Comparison of ENCODE assay signal across 22 cellular contexts in genomic region chr2:131067465-131067864, GRCh38.
"Had no signal": no experiment of that assay in that cellular context is flagged by ENCODE, and none has a peak within 500 bp of the region (broad histone marks: within the 10 kb centered on the region; RNA-seq: fewer than 3 reads in every experiment).

No MANE protein-coding gene starts in this region.

- H3K27ac ChIP-seq: gastroesophageal sphincter, hepatocyte, pancreas, prostate gland, sigmoid colon, upper lobe of left lung, vagina had no signal

- H3K27me3 Mint-ChIP-seq: activated CD4-positive, alpha-beta memory T cell treated with anti-CD3 and anti-CD28 coated beads, Interleukin-2, amount 10 ng/mL, durations not matched to agents 7 days and 5 days; activated CD4-positive, alpha-beta T cell treated with anti-CD3 and anti-CD28 coated beads, Interleukin-2, amount 10 ng/mL, durations not matched to agents 24 days and 14 days; activated naive CD4-positive, alpha-beta T cell treated with anti-CD3 and anti-CD28 coated beads, Interleukin-2, amount 50 U/mL, for 24 hours; activated naive CD8-positive, alpha-beta T cell treated with anti-CD3 and anti-CD28 coated beads, Interleukin-2, amount 50 U/mL, for 24 hours; stimulated activated memory B cell treated with anti-CD40 and anti-IgM and Interleukin-4, amounts not matched to agents 10 μg/mL and 1 μg/mL and 100 μg/mL, for 72 hours; stimulated activated naive CD8-positive, alpha-beta T cell treated with anti-CD3 and anti-CD28 coated beads, Interleukin-15, amount 100 ng/mL, for 72 hours had no signal

- H2AFZ ChIP-seq: hepatocyte had no signal

- H3K9me3 ChIP-seq: gastroesophageal sphincter, pancreas, prostate gland, sigmoid colon, upper lobe of left lung, vagina had no signal

- H3K4me3 ChIP-seq: gastroesophageal sphincter, hepatocyte, pancreas, prostate gland, sigmoid colon, upper lobe of left lung, vagina had no signal

- H3K36me3 ChIP-seq: prostate gland had no signal

- H3K4me2 ChIP-seq: hepatocyte had no signal

- H3K27ac Mint-ChIP-seq: activated CD4-positive, alpha-beta memory T cell treated with anti-CD3 and anti-CD28 coated beads, Interleukin-2, amount 10 ng/mL, durations not matched to agents 7 days and 5 days; activated CD4-positive, alpha-beta T cell treated with anti-CD3 and anti-CD28 coated beads, Interleukin-2, amount 10 ng/mL, durations not matched to agents 24 days and 14 days; activated naive CD4-positive, alpha-beta T cell treated with anti-CD3 and anti-CD28 coated beads, Interleukin-2, amount 50 U/mL, for 24 hours; activated naive CD8-positive, alpha-beta T cell treated with anti-CD3 and anti-CD28 coated beads, Interleukin-2, amount 50 U/mL, for 24 hours; activated T-helper 2 cell treated with anti-CD3 and anti-CD28 coated beads, Interferon-gamma antibody, Interleukin-2, Interleukin-4, amounts not matched to agents 10 μg/mL and 5 μg/mL and 100 μg/mL, durations not matched to agents 14 hours and 24 hours and 36 hours; stimulated activated memory B cell treated with anti-CD40 and anti-IgM and Interleukin-4, amounts not matched to agents 10 μg/mL and 1 μg/mL and 100 μg/mL, for 72 hours had no signal

- H3K27me3 ChIP-seq: gastroesophageal sphincter, hepatocyte, pancreas, sigmoid colon, upper lobe of left lung, vagina had no signal

- H3K4me3 Mint-ChIP-seq: activated CD4-positive, alpha-beta memory T cell treated with anti-CD3 and anti-CD28 coated beads, Interleukin-2, amount 10 ng/mL, durations not matched to agents 7 days and 5 days; activated CD4-positive, alpha-beta T cell treated with anti-CD3 and anti-CD28 coated beads, Interleukin-2, amount 10 ng/mL, durations not matched to agents 24 days and 14 days; activated naive CD4-positive, alpha-beta T cell treated with anti-CD3 and anti-CD28 coated beads, Interleukin-2, amount 50 U/mL, for 24 hours; activated naive CD8-positive, alpha-beta T cell treated with anti-CD3 and anti-CD28 coated beads, Interleukin-2, amount 50 U/mL, for 24 hours; stimulated activated memory B cell treated with anti-CD40 and anti-IgM and Interleukin-4, amounts not matched to agents 10 μg/mL and 1 μg/mL and 100 μg/mL, for 72 hours; stimulated activated naive CD8-positive, alpha-beta T cell treated with anti-CD3 and anti-CD28 coated beads, Interleukin-15, amount 100 ng/mL, for 72 hours had no signal

- H3K9me3 Mint-ChIP-seq: activated CD4-positive, alpha-beta memory T cell treated with anti-CD3 and anti-CD28 coated beads, Interleukin-2, amount 10 ng/mL, durations not matched to agents 7 days and 5 days; activated CD4-positive, alpha-beta T cell treated with anti-CD3 and anti-CD28 coated beads, Interleukin-2, amount 10 ng/mL, durations not matched to agents 24 days and 14 days; activated naive CD4-positive, alpha-beta T cell treated with anti-CD3 and anti-CD28 coated beads, Interleukin-2, amount 50 U/mL, for 24 hours; activated naive CD8-positive, alpha-beta T cell treated with anti-CD3 and anti-CD28 coated beads, Interleukin-2, amount 50 U/mL, for 24 hours; activated T-helper 2 cell treated with anti-CD3 and anti-CD28 coated beads, Interferon-gamma antibody, Interleukin-2, Interleukin-4, amounts not matched to agents 10 μg/mL and 5 μg/mL and 100 μg/mL, durations not matched to agents 14 hours and 24 hours and 36 hours; stimulated activated memory B cell treated with anti-CD40 and anti-IgM and Interleukin-4, amounts not matched to agents 10 μg/mL and 1 μg/mL and 100 μg/mL, for 72 hours; stimulated activated naive CD8-positive, alpha-beta T cell treated with anti-CD3 and anti-CD28 coated beads, Interleukin-15, amount 100 ng/mL, for 72 hours had no signal

- ATAC-seq: activated naive CD8-positive, alpha-beta T cell treated with anti-CD3 and anti-CD28 coated beads, Interleukin-2, amount 50 U/mL, for 24 hours; gastroesophageal sphincter; left ventricle myocardium superior; pancreas; stimulated activated memory B cell treated with anti-CD40 and anti-IgM and Interleukin-4, amounts not matched to agents 10 μg/mL and 1 μg/mL and 100 μg/mL, for 72 hours; stimulated activated naive CD8-positive, alpha-beta T cell treated with anti-CD3 and anti-CD28 coated beads, Interleukin-15, amount 100 ng/mL, for 72 hours had no signal

- DNase-seq: activated CD4-positive, alpha-beta memory T cell treated with anti-CD3 and anti-CD28 coated beads, Interleukin-2, amount 10 ng/mL, durations not matched to agents 7 days and 5 days; activated CD4-positive, alpha-beta T cell treated with anti-CD3 and anti-CD28 coated beads, Interleukin-2, amount 10 ng/mL, durations not matched to agents 24 days and 14 days; activated naive CD8-positive, alpha-beta T cell treated with anti-CD3 and anti-CD28 coated beads, Interleukin-2, amount 50 U/mL, for 24 hours; amygdala; islet precursor cell; left ventricle myocardium superior; pancreas; retina; sigmoid colon; small intestine; stimulated activated CD4-positive, alpha-beta T cell treated with anti-CD3 and anti-CD28 coated beads, Interleukin-4, amount 100 ng/mL, for 24 hours; stimulated activated naive CD8-positive, alpha-beta T cell treated with anti-CD3 and anti-CD28 coated beads, Interleukin-15, amount 100 ng/mL, for 72 hours; substantia nigra; SW 1271; upper lobe of left lung had no signal
